In the genomic region with DNA sequence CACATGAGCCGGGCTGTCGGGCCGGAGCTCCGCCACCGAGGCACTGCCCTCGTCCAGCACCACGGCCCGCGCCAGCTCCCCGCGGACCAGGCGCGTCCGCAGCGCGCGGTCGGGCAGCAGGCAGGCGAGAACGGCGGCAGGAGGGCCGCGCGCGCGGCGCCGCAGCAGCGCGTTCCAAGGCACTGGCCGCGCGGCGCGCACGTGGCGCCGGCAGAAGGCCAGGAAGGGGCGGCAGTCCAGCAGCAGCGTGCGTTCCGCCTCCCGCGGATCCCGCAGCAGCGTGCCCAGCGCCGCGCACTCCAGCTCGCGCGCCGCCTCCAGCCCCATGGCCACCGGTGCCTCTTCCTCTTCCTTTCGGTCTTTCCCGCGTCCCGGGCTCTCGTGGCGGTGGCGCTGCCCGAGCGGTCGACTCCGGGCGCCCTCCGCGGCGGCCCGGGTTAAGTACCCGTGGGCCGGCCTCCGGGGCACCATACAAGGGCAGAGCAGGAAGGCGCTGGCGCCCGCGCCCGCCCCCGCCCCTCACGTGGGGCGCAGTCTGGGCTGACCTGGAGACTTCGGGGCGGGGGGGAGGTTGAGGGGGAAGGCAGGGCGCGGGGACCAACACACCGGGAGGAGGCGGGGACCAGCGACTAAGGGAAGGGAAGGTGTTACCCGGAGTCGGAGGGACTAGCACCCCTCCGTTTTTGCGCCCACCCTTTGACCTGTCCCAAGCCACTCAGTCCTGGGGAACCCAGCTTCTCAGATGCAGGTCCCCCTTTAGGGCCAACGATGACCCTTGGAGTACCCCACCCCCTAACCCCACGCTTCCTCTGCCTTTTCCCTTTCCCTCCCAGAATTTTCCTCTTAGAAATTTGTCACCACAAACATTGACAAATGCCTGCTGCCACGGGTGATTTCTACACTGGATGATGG, we compare ENCODE assay signal across 8 cellular contexts. TPM values are rescaled to one million over a fixed set of nuclear protein-coding genes. Genes with fewer than 3 reads are reported as not detected.
DNase-seq lines count a peak whose midpoint lies in the region; ATAC-seq and TF ChIP-seq lines count a peak whose summit lies in the region.

DUSP2 (minus strand) TSS at position 413 of the 912 bp plus-strand sequence; CDS start at position 327, 86 bp downstream.

- CTCF ChIA-PET in A673 (lab: Charles Lee): no interaction called here

- ATAC-seq in GM18517 (IDR thresholded peaks at IDR 0.05; ENCODE audit: unreplicated experiment) (peak; percentile 39), HG03025 (IDR thresholded peaks at IDR 0.05; ENCODE audit: low FRiP score, unreplicated experiment) (peak; percentile 54)

- H3K9ac ChIP-seq in endodermal cell (ENCODE audit: extremely low read depth, low read length, poor library complexity, severe bottlenecking): no peak within 1 kb of the TSS

- H3K9me3 ChIP-seq in A673 (ENCODE audit: low read depth, low read length, poor library complexity, severe bottlenecking): no peaks in the 10 kb centered on the region
- H3K9me3 ChIP-seq in endodermal cell (ENCODE audit: control insufficient read depth, low read length): no peaks in the 10 kb centered on the region

- no peaks in the 10 kb centered on the region for H3K9me3 Mint-ChIP-seq in endodermal cell

- peaks cover 27% of the 10 kb centered on the region for H3K27me3 Mint-ChIP-seq in endodermal cell (ENCODE audit: insufficient read depth)

- H3K27ac Mint-ChIP-seq in endodermal cell: peak within 1 kb of the TSS; percentile 35

- WGBS in endodermal cell (ENCODE audit: insufficient coverage in 1 of 2, insufficient read length in 1 of 2), 2 experiments: 9 to 15% methylated on average over 31 to 95 of the region's 95 CpGs

- DNase-seq in A673 (ENCODE audit: low spot score) (peak; percentile 60), NCI-H510A (lab: John Stamatoyannopoulos, UW) (peak; percentile 48), endodermal cell (peak; percentile 84), midbrain (lab: John Stamatoyannopoulos, UW) (peak; percentile 73)
- peak; percentile 87 to 92 for DNase-seq in activated CD8-positive, alpha-beta memory T cell treated with anti-CD3 and anti-CD28 coated beads for 4 hours (ENCODE audit: low read depth in 2 of 2)
- peak; percentile 81 to 87 for DNase-seq in stimulated activated CD8-positive, alpha-beta memory T cell treated with anti-CD3 and anti-CD28 coated beads, Interleukin-2, amount 100 ng/mL, for 1 hour (ENCODE audit: low read depth in 2 of 2)

- POLR2A ChIA-PET in A673 (lab: Charles Lee; ENCODE audit: low non-redundant PET): no interaction called here

- H3K36me3 ChIP-seq in A673 (ENCODE audit: insufficient read depth, low read length, poor library complexity, severe bottlenecking): no peaks in the 10 kb centered on the region
- no peaks in the 10 kb centered on the region for H3K36me3 ChIP-seq in endodermal cell (ENCODE audit: control insufficient read depth, insufficient read depth, low read length)

- H3K4me1 Mint-ChIP-seq in endodermal cell: peaks cover 10% of the 10 kb centered on the region

- H3K4me3 ChIP-seq in A673 (ENCODE audit: low read depth, low read length, poor library complexity, severe bottlenecking): peak within 1 kb of the TSS; percentile 32
- H3K4me3 ChIP-seq in endodermal cell (ENCODE audit: low read length): no peak within 1 kb of the TSS

- H3K4me3 Mint-ChIP-seq in endodermal cell: peak within 1 kb of the TSS; percentile 61

- no peak for TF ChIP-seq CTCF in A673 (conservative IDR thresholded peaks at IDR 0.05; ENCODE audit: low read depth, low read length)
- peak; percentile 15 for TF ChIP-seq CTCF in endodermal cell (conservative IDR thresholded peaks at IDR 0.05)

- peaks cover 9% of the 10 kb centered on the region for H3K4me1 ChIP-seq in A673 (ENCODE audit: insufficient read depth, low read length, poor library complexity, severe bottlenecking)
- no peaks in the 10 kb centered on the region for H3K4me1 ChIP-seq in endodermal cell (ENCODE audit: control insufficient read depth, insufficient read depth, low read length)

- no peaks in the 10 kb centered on the region for H3K27me3 ChIP-seq in A673 (replicated peaks; ENCODE audit: insufficient read depth, low read depth, low read length, poor library complexity)
- peaks cover 30% of the 10 kb centered on the region for H3K27me3 ChIP-seq in endodermal cell (ENCODE audit: control insufficient read depth, insufficient read depth, low read length, poor library complexity, severe bottlenecking)

- intact Hi-C loops in A673 (cut with micrococcal nuclease; ENCODE audit: unreplicated experiment): no loop called here

- H3K27ac ChIP-seq in A673 (ENCODE audit: low read depth, low read length, poor library complexity, severe bottlenecking) (no peak within 1 kb of the TSS), endodermal cell (ENCODE audit: low read depth, low read length) (no peak within 1 kb of the TSS)

- no TSS peak for BruUV-seq in A673 (replicated peaks; lab: Mats Ljungman, UMichigan)

- no peaks in the 10 kb centered on the region for H3K36me3 Mint-ChIP-seq in endodermal cell (ENCODE audit: low read depth)

RNA-seq across cellular contexts. Expression of gene DUSP2, which starts in this region (rescaled TPM):
- total RNA-seq in A673 (2021) (0.50 and 1.4 TPM in 2 replicates), endodermal cell (1 to 10 TPM; 1.6 to 2.2 TPM)
- polyA plus RNA-seq in endodermal cell (2013, experiment 1 of 2): 0.82 TPM
- 0.66 TPM for polyA plus RNA-seq in endodermal cell (2013, experiment 2 of 2)
